Comparison of ENCODE assay signal across 8 cellular contexts in genomic region chr10:125823663-125824251, GRCh38. TPM values are rescaled to one million over a fixed set of nuclear protein-coding genes. Genes with fewer than 3 reads are reported as not detected.
DNase-seq lines count a peak whose midpoint lies in the region; ATAC-seq and TF ChIP-seq lines count a peak whose summit lies in the region.

No MANE protein-coding gene starts in this region.

- CTCF ChIA-PET in activated CD8-positive, alpha-beta T cell treated with anti-CD3 and anti-CD28 coated beads for 36 hours (lab: Charles Lee), result no interaction called here

- H3K4me1 ChIP-seq in iPS DF 6.9 (ENCODE audit: control insufficient read depth, insufficient read depth, low read length) (no peaks in the 10 kb centered on the region), stomach smooth muscle (ENCODE audit: control insufficient read depth, insufficient read depth, low read length) (peaks cover 21% of the 10 kb centered on the region)

- H3K27ac ChIP-seq in iPS DF 6.9 (ENCODE audit: low read length), result no peak overlapping the region
- H3K27ac ChIP-seq in stomach smooth muscle (ENCODE audit: low read length), result peak overlapping the region; percentile 89

- H3K9me3 ChIP-seq in iPS DF 6.9 (ENCODE audit: control insufficient read depth, insufficient read depth, low read length), result no peaks in the 10 kb centered on the region
- H3K9me3 ChIP-seq in stomach smooth muscle (ENCODE audit: control insufficient read depth in 2 of 2, low read length in 2 of 2), result no peaks in the 10 kb centered on the region

- no peak overlapping the region for H3K4me3 Mint-ChIP-seq in activated CD8-positive, alpha-beta T cell treated with anti-CD3 and anti-CD28 coated beads for 36 hours

- peak; percentile 3 for ATAC-seq in HG02852 (IDR thresholded peaks at IDR 0.05; ENCODE audit: unreplicated experiment)
- ATAC-seq in activated CD8-positive, alpha-beta T cell treated with anti-CD3 and anti-CD28 coated beads for 36 hours, result peak; percentile 2

- H3K36me3 Mint-ChIP-seq in activated CD8-positive, alpha-beta T cell treated with anti-CD3 and anti-CD28 coated beads for 36 hours (ENCODE audit: low read depth), result peaks cover 25% of the 10 kb centered on the region

- peaks cover 32% of the 10 kb centered on the region for H3K4me1 Mint-ChIP-seq in activated CD8-positive, alpha-beta T cell treated with anti-CD3 and anti-CD28 coated beads for 36 hours (ENCODE audit: low read depth)

- no CpG with 5 or more reads among the region's 20 CpGs for WGBS in iPS DF 6.9 (ENCODE audit: insufficient coverage, insufficient read length)

- peak overlapping the region; percentile 89 to 98 for H3K9ac ChIP-seq in stomach smooth muscle (ENCODE audit: low read length in 2 of 2)

- H3K27ac Mint-ChIP-seq in activated CD8-positive, alpha-beta T cell treated with anti-CD3 and anti-CD28 coated beads for 36 hours, result no peak overlapping the region

- H3K27me3 ChIP-seq in iPS DF 6.9 (ENCODE audit: control insufficient read depth, insufficient read depth, low read length) (no peaks in the 10 kb centered on the region), stomach smooth muscle (ENCODE audit: control insufficient read depth in 1 of 2, insufficient read depth in 2 of 2, low read length in 2 of 2) (no peaks in the 10 kb centered on the region)

- H3K27me3 Mint-ChIP-seq in activated CD8-positive, alpha-beta T cell treated with anti-CD3 and anti-CD28 coated beads for 36 hours, result no peaks in the 10 kb centered on the region

- no peaks in the 10 kb centered on the region for H3K9me3 Mint-ChIP-seq in activated CD8-positive, alpha-beta T cell treated with anti-CD3 and anti-CD28 coated beads for 36 hours

- no peak for TF ChIP-seq CTCF in activated CD8-positive, alpha-beta T cell treated with anti-CD3 and anti-CD28 coated beads for 36 hours (IDR thresholded peaks at IDR 0.05)

- DNase-seq in EL (peak; percentile 13), iPS DF 6.9 (ENCODE audit: low read depth, low spot score) (no peak), activated gamma-delta T cell treated with Interleukin-2 at 50 U/mL for 16 hours (no peak), cortex of kidney (lab: John Stamatoyannopoulos, UW) (no peak), pons (ENCODE audit: low spot score) (no peak)
- peak; percentile 22 for DNase-seq in activated CD8-positive, alpha-beta T cell treated with anti-CD3 and anti-CD28 coated beads for 36 hours

- H3K4me3 ChIP-seq in iPS DF 6.9 (ENCODE audit: low read length) (peak overlapping the region; percentile 55), stomach smooth muscle (ENCODE audit: low read length in 2 of 2) (peak overlapping the region; percentile 88 to 100)

- POLR2A ChIA-PET in activated CD8-positive, alpha-beta T cell treated with anti-CD3 and anti-CD28 coated beads for 36 hours (lab: Charles Lee), result interaction anchor here (0.6 to 1.7 kb wide), 3 partner anchors 12 to 277 kb away, joined by 3 to 6 read pairs (median 3); no protein-coding TSS in a partner anchor

- H3K36me3 ChIP-seq in iPS DF 6.9 (ENCODE audit: control insufficient read depth, insufficient read depth, low read length) (peaks cover 12% of the 10 kb centered on the region; the same call in 1 of the 2 replicates), stomach smooth muscle (ENCODE audit: control insufficient read depth in 2 of 2, insufficient read depth in 2 of 2, low read length in 2 of 2) (peaks cover 9 to 20% of the 10 kb centered on the region in 2 donors)

- intact Hi-C loops in activated CD8-positive, alpha-beta T cell treated with anti-CD3 and anti-CD28 coated beads for 36 hours (cut with micrococcal nuclease), result no loop called here

RNA-seq across cellular contexts. Expression of gene BCCIP, which starts 0.4 kb away (rescaled TPM):
- 100 to 1,000 TPM; 113 to 117 TPM for total RNA-seq in activated CD8-positive, alpha-beta T cell treated with anti-CD3 and anti-CD28 coated beads for 36 hours

RNA-seq across cellular contexts. Expression of gene UROS, which starts 0.7 kb away (rescaled TPM):
- total RNA-seq in activated CD8-positive, alpha-beta T cell treated with anti-CD3 and anti-CD28 coated beads for 36 hours, result 10 to 100 TPM; 30.9 to 35.4 TPM

RNA-seq across cellular contexts. Expression of gene MMP21, which starts 48.1 kb away (rescaled TPM):
- not detected for total RNA-seq in activated CD8-positive, alpha-beta T cell treated with anti-CD3 and anti-CD28 coated beads for 36 hours

RNA-seq across cellular contexts. Expression of gene DHX32, which starts 57.3 kb away (rescaled TPM):
- total RNA-seq in activated CD8-positive, alpha-beta T cell treated with anti-CD3 and anti-CD28 coated beads for 36 hours, result 10 to 100 TPM; 26.6 to 27.8 TPM

Comparison
In these comparisons a context has a peak if more than half of its experiments do, and no peak if none do; other contexts are left out.
1. DNase-seq: peak in EL (single experiment) and activated CD8-positive, alpha-beta T cell treated with anti-CD3 and anti-CD28 coated beads for 36 hours (single experiment); none in iPS DF 6.9 (single experiment), activated gamma-delta T cell treated with Interleukin-2 at 50 U/mL for 16 hours (single experiment), cortex of kidney (single experiment) and pons (single experiment).